8 cellular contexts compared by ENCODE assay signal in the genomic region with DNA sequence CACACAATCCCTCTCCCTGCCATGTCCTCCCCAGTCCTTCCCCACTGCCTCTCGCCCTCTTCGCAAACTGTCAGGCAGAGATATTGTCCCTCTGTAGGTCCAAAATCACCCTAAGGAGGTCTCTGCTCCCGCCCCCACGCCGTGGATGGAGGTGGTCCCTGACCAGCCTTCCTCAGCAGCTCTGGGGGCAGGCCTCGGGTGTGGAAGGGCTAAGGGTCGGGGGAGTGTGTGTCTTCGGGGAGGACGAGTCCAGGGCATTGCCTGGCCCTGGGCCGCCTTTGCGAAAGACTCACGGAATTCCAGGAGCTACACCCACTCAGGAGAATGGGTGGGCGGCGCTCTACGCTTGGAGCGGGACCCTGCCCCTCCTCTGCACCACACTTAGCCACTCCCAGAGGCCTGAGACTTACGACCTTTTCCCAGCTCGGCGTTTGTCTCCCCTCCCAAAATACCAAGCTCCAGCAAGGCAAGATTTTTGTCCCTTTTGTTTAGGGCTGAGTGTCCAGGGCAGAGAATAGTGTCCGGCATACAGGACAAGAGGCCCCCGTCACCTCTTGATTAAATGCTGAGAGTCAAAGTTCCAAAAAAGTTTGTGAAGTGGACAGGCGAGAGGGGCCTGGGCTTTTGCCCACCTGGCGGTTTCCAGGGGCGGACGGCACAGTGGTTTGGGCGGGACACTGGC. TPM values are rescaled to one million over a fixed set of nuclear protein-coding genes. Genes with fewer than 3 reads are reported as not detected.
DNase-seq lines count a peak whose midpoint lies in the region; ATAC-seq and TF ChIP-seq lines count a peak whose summit lies in the region.

No MANE protein-coding gene starts in this region.

- H3K27ac ChIP-seq in brain microvascular endothelial cell (no peak overlapping the region), stomach (peak overlapping the region; percentile 23 to 89 (median 85))

- TF ChIP-seq CTCF in brain microvascular endothelial cell (IDR thresholded peaks at IDR 0.05; ENCODE audit: low read depth, low read length, missing control alignments) (no peak), stomach (IDR thresholded peaks at IDR 0.05) (no peak)

- peak; percentile 72 for ATAC-seq in left lobe of liver
- no peak for ATAC-seq in HG03175 (IDR thresholded peaks at IDR 0.05; ENCODE audit: unreplicated experiment)
- no peak for ATAC-seq in GM21381 (IDR thresholded peaks at IDR 0.05; ENCODE audit: unreplicated experiment)
- no peak for ATAC-seq in HG02623 (IDR thresholded peaks at IDR 0.05; ENCODE audit: unreplicated experiment)

- intact Hi-C loops in stomach (cut with DNase I; ENCODE audit: low total_unique reads) = no loop called here

- in situ Hi-C loops in brain microvascular endothelial cell (cut with HindIII; ENCODE audit: low pct_ligation_motif_present, low sequenced_read_pairs) = no loop called here

- TF ChIP-seq EP300 in stomach (IDR thresholded peaks at IDR 0.05) = no peak

- H3K9me3 ChIP-seq in stomach = no peaks in the 10 kb centered on the region

- TF ChIP-seq POLR2A in stomach (IDR thresholded peaks at IDR 0.05) = no peak

- H3K36me3 ChIP-seq in brain microvascular endothelial cell (replicated peaks) (no peaks in the 10 kb centered on the region), stomach (no peaks in the 10 kb centered on the region)

- H3K27me3 ChIP-seq in brain microvascular endothelial cell (replicated peaks) (no peaks in the 10 kb centered on the region), stomach (no peaks in the 10 kb centered on the region)

- DNase-seq in COLO829 (ENCODE audit: low spot score) (peak; percentile 48), M059J (ENCODE audit: low read depth) (peak; percentile 60), brain microvascular endothelial cell (no peak), left lobe of liver (ENCODE audit: low spot score) (peak; percentile 87), stomach (peak; percentile 32)

- peak overlapping the region; percentile 80 for H3K4me3 ChIP-seq in brain microvascular endothelial cell (ENCODE audit: low read depth, low read length)
- peak overlapping the region; percentile 69 to 95 (median 86) for H3K4me3 ChIP-seq in stomach

- H3K4me1 ChIP-seq in stomach = peaks cover 0 to 20% (median 19%) of the 10 kb centered on the region in 4 donors

- 9 to 12% (median 10%) methylated on average over 22 to 26 of the region's 26 CpGs for WGBS in stomach, 5 donors

RNA-seq across cellular contexts. Expression of a gene that starts 0.9 kb away (rescaled TPM):
- 44.9 and 75.8 TPM in 2 replicates for total RNA-seq in M059J (2014; rRNA removed; shearing (Covaris generic))
- 99.1 TPM for total RNA-seq in left lobe of liver
- 10 to 100 TPM in 4 of 5 donors, 1 to 10 TPM in 1; 6.7 to 26.1 (median 17.4) TPM for total RNA-seq in stomach
- polyA plus RNA-seq in stomach = 10 to 100 TPM; 10.4 to 35.6 (median 18.3) TPM
